2 cellular contexts compared by ENCODE assay signal in genomic region chrX:149587359-149587758, GRCh38. TPM values are rescaled to one million over a fixed set of nuclear protein-coding genes. Genes with fewer than 3 reads are reported as not detected.
"Had no signal": no experiment of that assay in that cellular context is flagged by ENCODE, and none has a peak within 500 bp of the region (broad histone marks: within the 10 kb centered on the region; RNA-seq: fewer than 3 reads in every experiment).

A gene with protein sequence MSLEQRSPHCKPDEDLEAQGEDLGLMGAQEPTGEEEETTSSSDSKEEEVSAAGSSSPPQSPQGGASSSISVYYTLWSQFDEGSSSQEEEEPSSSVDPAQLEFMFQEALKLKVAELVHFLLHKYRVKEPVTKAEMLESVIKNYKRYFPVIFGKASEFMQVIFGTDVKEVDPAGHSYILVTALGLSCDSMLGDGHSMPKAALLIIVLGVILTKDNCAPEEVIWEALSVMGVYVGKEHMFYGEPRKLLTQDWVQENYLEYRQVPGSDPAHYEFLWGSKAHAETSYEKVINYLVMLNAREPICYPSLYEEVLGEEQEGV (minus strand): TSS chrX:149587459. CDS start chrX:149583179, 4,280 bp downstream.

RNA-seq across cellular contexts. Expression of the gene that starts here (rescaled TPM):
- total RNA-seq: G401, GM12878 had no signal
